In the genomic region with DNA sequence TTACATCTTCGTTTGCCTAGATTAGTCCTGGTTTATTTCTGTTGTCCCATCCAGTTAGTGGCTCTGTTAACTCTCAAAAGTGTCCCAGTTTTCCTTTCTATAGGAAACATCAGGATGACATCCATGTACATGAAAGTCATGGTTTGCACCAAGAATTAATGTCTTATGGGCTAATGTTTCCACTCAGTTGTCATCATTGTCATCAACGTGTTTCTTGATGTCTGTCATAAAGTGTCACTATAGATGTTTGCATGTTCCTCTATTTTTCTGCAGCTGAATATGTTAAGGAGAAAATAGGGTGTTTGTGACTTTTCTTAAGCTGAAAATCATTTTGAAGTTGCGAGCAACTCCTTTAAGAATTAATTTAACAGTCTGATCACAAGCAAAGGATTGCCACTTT, we compare ENCODE assay signal across 7 cellular contexts.
"Had no signal": no experiment of that assay in that cellular context is flagged by ENCODE, and none has a peak within 500 bp of the region (broad histone marks: within the 10 kb centered on the region; RNA-seq: fewer than 3 reads in every experiment).

No MANE protein-coding gene starts in this region.

- H3K27ac ChIP-seq: HL-60, KMS-11 had no signal

- H3K4me3 ChIP-seq: K562 had no signal

- DNase-seq: IMR-90, KBM-7, KG1 had no signal

- H3K4me2 ChIP-seq: KMS-11 had no signal

- H3K9ac ChIP-seq: KMS-11 had no signal

- ATAC-seq: K562 had no signal

- FAIRE-seq: HTR-8/SVneo, K562 had no signal
